8 cellular contexts compared by ENCODE assay signal in the genomic region with DNA sequence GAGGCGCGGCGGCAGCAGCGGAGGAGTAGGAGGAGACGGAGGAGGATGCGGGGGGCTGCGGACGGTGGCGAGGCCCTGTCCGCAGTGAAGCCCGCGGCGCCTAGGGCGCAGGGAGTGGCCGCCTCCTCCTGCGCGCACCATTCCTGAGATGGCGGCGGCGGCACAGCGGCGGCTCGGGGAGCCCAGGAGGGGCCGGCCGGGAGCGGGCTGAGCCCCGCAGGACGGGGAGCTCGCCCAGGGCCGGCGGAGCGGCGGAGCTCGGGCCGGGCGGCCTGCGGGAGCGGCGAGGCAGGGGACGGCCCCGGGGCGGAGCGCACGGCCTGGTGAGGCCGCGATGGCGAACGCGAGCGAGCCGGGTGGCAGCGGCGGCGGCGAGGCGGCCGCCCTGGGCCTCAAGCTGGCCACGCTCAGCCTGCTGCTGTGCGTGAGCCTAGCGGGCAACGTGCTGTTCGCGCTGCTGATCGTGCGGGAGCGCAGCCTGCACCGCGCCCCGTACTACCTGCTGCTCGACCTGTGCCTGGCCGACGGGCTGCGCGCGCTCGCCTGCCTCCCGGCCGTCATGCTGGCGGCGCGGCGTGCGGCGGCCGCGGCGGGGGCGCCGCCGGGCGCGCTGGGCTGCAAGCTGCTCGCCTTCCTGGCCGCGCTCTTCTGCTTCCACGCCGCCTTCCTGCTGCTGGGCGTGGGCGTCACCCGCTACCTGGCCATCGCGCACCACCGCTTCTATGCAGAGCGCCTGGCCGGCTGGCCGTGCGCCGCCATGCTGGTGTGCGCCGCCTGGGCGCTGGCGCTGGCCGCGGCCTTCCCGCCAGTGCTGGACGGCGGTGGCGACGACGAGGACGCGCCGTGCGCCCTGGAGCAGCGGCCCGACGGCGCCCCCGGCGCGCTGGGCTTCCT. TPM values are rescaled to one million over a fixed set of nuclear protein-coding genes. Genes with fewer than 3 reads are reported as not detected.
DNase-seq lines count a peak whose midpoint lies in the region; ATAC-seq and TF ChIP-seq lines count a peak whose summit lies in the region.

A gene with protein sequence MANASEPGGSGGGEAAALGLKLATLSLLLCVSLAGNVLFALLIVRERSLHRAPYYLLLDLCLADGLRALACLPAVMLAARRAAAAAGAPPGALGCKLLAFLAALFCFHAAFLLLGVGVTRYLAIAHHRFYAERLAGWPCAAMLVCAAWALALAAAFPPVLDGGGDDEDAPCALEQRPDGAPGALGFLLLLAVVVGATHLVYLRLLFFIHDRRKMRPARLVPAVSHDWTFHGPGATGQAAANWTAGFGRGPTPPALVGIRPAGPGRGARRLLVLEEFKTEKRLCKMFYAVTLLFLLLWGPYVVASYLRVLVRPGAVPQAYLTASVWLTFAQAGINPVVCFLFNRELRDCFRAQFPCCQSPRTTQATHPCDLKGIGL (plus strand): TSS at position 140 of the 894 bp plus-strand sequence. CDS start 195 bp downstream, at position 335.

- no peaks in the 10 kb centered on the region for H3K9me3 Mint-ChIP-seq in activated T-cell treated with anti-CD3 and anti-CD28 coated beads, Interleukin-2, amount 50 U/mL, for 72 hours

- peaks cover 7% of the 10 kb centered on the region for H3K4me1 Mint-ChIP-seq in activated T-cell treated with anti-CD3 and anti-CD28 coated beads, Interleukin-2, amount 50 U/mL, for 72 hours (ENCODE audit: low read depth)

- H3K27me3 Mint-ChIP-seq in activated T-cell treated with anti-CD3 and anti-CD28 coated beads, Interleukin-2, amount 50 U/mL, for 72 hours (ENCODE audit: low read depth), result peaks cover 59% of the 10 kb centered on the region

- CTCF ChIA-PET in GM10248 (lab: Yijun Ruan, JAX), result no interaction called here

- TF ChIP-seq CTCF in foreskin fibroblast (IDR thresholded peaks at IDR 0.05; ENCODE audit: low read depth, low read length) (no peak), GM10248 (IDR thresholded peaks at IDR 0.05; ENCODE audit: control extremely low read depth, extremely low read depth, low read depth, missing control alignments) (no peak)

- peak within 1 kb of the TSS in 1 of 2 donors; percentile 42 for H3K4me3 ChIP-seq in foreskin fibroblast (ENCODE audit: low read depth in 1 of 2, low read length in 2 of 2)

- H3K36me3 Mint-ChIP-seq in activated T-cell treated with anti-CD3 and anti-CD28 coated beads, Interleukin-2, amount 50 U/mL, for 72 hours (ENCODE audit: insufficient read depth in 2 of 2), result no peaks in the 10 kb centered on the region

- peak within 1 kb of the TSS; percentile 61 to 70 for H3K4me3 Mint-ChIP-seq in activated T-cell treated with anti-CD3 and anti-CD28 coated beads, Interleukin-2, amount 50 U/mL, for 72 hours

- DNase-seq in stimulated activated CD4-positive, alpha-beta T cell treated with anti-CD3 and anti-CD28 coated beads, Interleukin-15, amount 100 ng/mL, for 24 hours, result peak; percentile 52
- DNase-seq in stimulated activated CD4-positive, alpha-beta T cell treated with anti-CD3 and anti-CD28 coated beads, Interleukin-4, amount 100 ng/mL, for 24 hours, result no peak
- DNase-seq in activated T-cell treated with anti-CD3 and anti-CD28 coated beads, Interleukin-2, amount 50 U/mL, for 72 hours, result peak; percentile 33 to 38
- DNase-seq in foreskin fibroblast (peak; percentile 36 to 70), occipital lobe (lab: John Stamatoyannopoulos, UW) (peak; percentile 68), GM10248 (ENCODE audit: extremely low spot score) (no peak), NK-92 (lab: John Stamatoyannopoulos, UW; ENCODE audit: unreplicated experiment) (no peak)

- peak; percentile 70 to 75 for ATAC-seq in activated T-cell treated with anti-CD3 and anti-CD28 coated beads, Interleukin-2, amount 50 U/mL, for 72 hours (replicated peaks in 1 of 2)
- no peak for ATAC-seq in HG03097 (IDR thresholded peaks at IDR 0.05; ENCODE audit: low FRiP score, unreplicated experiment)

- POLR2A ChIA-PET in GM10248 (lab: Yijun Ruan, JAX), result no interaction called here

- H3K27ac Mint-ChIP-seq in activated T-cell treated with anti-CD3 and anti-CD28 coated beads, Interleukin-2, amount 50 U/mL, for 72 hours, result no peak within 1 kb of the TSS

RNA-seq across cellular contexts. Expression of the gene that starts here (rescaled TPM):
- 1 to 10 TPM in 1 of 2 donors, under 1 TPM in 1; 0.90 to 2.5 TPM for total RNA-seq in activated T-cell treated with anti-CD3 and anti-CD28 coated beads, Interleukin-2, amount 50 U/mL, for 72 hours
- 53.0 TPM for total RNA-seq in occipital lobe

Comparison
In these comparisons a context has a peak if more than half of its experiments do, and no peak if none do; other contexts are left out.
1. RNA of the gene that starts here (total RNA-seq): 53.0 TPM in occipital lobe (single experiment); 0.90 to 2.5 TPM in activated T-cell treated with anti-CD3 and anti-CD28 coated beads, Interleukin-2, amount 50 U/mL, for 72 hours; every median in the first group is over 10 times any median in the second.
2. DNase-seq: peak in stimulated activated CD4-positive, alpha-beta T cell treated with anti-CD3 and anti-CD28 coated beads, Interleukin-15, amount 100 ng/mL, for 24 hours (single experiment), activated T-cell treated with anti-CD3 and anti-CD28 coated beads, Interleukin-2, amount 50 U/mL, for 72 hours (2 of 2), foreskin fibroblast (2 of 2) and occipital lobe (single experiment); none in stimulated activated CD4-positive, alpha-beta T cell treated with anti-CD3 and anti-CD28 coated beads, Interleukin-4, amount 100 ng/mL, for 24 hours (single experiment), GM10248 (single experiment) and NK-92 (single experiment).